33 cellular contexts compared by ENCODE assay signal in the genomic region with DNA sequence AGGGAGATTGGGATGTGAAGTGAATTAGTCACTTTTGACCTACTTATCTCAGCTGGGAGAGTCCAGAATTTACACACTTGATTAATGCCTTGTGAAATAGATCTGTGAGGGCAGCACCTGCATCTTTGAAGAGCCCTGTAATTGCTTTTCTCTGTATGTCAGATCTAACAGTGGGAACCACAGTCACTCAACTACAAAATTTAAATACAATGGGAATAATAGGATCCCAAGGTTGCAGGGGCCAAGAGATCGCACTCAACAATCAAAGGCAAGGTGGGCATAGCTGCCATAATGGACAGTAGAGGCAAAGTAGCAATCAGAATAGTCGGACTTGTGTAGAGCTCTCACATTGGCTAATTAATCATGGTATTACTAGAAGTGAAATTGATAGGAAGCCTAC.
"Had no signal": no experiment of that assay in that cellular context is flagged by ENCODE, and none has a peak within 500 bp of the region (broad histone marks: within the 10 kb centered on the region; RNA-seq: fewer than 3 reads in every experiment).

No MANE protein-coding gene starts in this region.

- H3K36me3 ChIP-seq: MG63 had no signal

- H3K4me3 ChIP-seq: MG63 had no signal

- H3K9me3 ChIP-seq: MG63 had no signal

- DNase-seq: Kasumi-1, MG63, MM.1S, MV-4-11, NCI-H1048, NCI-H1092, NCI-H1092 treated with DMSO at 0.1 percent for 48 hours, NCI-H1105, NCI-H1105 treated with DMSO at 0.1 percent for 48 hours, NCI-H1417, NCI-H1417 treated with DMSO at 0.1 percent for 48 hours, NCI-H1436, NCI-H1436 treated with DMSO at 0.1 percent for 48 hours, NCI-H146, NCI-H1694, NCI-H1694 treated with DMSO at 0.1 percent for 48 hours, NCI-H187, NCI-H187 treated with DMSO at 0.1 percent for 48 hours, NCI-H1930, NCI-H2029, NCI-H2029 treated with DMSO at 0.1 percent for 48 hours, NCI-H2081, NCI-H2081 treated with DMSO at 0.1 percent for 48 hours, NCI-H2107, NCI-H2171, NCI-H2171 treated with DMSO at 0.1 percent for 48 hours, NCI-H2227 treated with DMSO at 0.1 percent for 48 hours, NCI-H226, NCI-H345, NCI-H446, NCI-H446 treated with DMSO at 0.1 percent for 48 hours, NCI-H510A, NCI-H510A treated with DMSO at 0.1 percent for 48 hours had no signal
